Comparison of ENCODE assay signal across 1 cellular context in the genomic region with DNA sequence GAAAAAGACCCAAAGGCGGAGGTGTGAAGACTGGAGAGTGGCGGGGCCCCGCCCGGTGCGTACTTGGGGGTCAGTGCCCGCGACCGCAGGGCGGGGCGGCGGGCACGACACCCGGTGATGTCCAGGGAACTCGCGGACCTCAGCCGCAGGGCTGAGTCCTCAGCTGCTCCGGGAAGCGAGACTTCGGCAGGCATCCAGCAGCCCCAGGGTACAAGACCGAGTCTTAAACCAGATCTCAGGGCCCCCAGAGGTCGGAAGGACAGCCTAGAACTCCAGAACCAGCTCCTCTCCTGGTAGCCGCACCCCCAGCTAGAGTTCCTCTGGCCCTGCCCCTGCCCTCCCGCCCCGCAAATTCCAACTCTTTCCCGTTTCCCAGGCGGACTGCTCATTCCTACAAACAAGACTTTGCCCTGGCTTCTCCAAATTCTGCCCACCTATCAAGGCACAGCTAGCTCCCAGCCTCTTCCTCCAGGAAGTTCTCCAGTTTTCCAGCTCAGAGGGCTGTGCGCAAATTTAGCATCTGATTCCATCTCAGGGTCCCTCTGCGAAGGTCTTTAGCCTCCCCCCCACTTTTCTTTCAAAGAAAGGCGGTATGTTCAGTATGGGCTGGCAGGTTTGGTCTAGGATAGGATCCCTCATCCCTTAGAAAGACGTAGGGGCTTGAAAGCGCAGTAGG.
TF ChIP-seq lines count a peak whose summit lies in the region.

No MANE protein-coding gene starts in this region.

TF ChIP-seq in A549, 52 proteins besides CTCF, POLR2A, EP300 and RAD21:
- no peak for TF ChIP-seq FOXS1 (CRISPR knock-in tag; IDR thresholded peaks at IDR 0.05)
- no peak for TF ChIP-seq CBX8 (IDR thresholded peaks at IDR 0.05)
- TF ChIP-seq ZFP36 (IDR thresholded peaks at IDR 0.05; ENCODE audit: borderline replicate concordance, partially characterized antibody) = peak; percentile 33
